ENCODE assay signal across 8 cellular contexts in the genomic region with DNA sequence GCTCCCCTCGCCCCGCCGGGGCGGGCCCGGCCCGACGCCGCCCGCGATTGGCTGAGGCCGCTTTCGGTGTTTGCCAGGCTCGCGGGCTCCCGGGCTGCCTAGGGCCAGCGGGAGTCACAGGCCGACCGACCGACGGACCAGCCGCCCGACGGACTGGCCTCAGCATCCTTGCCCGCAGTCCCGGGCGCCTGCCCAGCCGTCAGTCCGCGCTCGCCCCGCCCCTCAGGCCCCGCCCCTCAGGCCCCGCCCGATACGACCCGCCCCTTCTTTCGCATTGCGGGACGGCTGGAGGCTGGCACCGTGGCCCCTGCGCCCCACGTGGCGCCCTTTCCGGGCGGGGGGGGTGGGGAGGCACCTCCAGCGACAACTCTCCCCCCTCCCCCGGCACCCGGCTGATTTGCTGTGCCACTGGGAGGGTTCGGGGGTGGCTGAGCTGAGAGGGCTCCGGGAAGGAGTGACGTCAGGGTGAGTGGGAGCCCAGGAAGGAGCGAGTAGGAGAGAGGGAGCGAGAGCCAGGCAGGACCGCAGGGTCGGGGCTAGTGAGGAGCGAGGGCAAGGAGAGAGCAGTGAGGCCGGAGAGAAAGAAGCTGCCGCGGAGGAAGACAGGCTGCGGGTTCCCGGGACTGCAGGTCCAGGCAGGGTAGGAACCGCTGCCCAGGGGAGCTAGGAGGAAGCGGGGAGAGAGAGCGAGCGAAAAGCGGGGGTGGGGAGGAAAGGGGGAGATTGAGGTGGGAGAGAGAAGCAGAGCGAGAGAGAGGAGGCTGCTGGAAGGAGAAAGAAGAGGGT. TPM values are rescaled to one million over a fixed set of nuclear protein-coding genes. Genes with fewer than 3 reads are reported as not detected.
DNase-seq lines count a peak whose midpoint lies in the region; ATAC-seq, FAIRE-seq and TF ChIP-seq lines count a peak whose summit lies in the region.

Gene ASPHD1, plus strand, starts transcription at position 387 of the 786 bp plus-strand sequence. CDS start 484 bp downstream, outside the sequence.

- TF ChIP-seq CTCF in GM23338 (conservative IDR thresholded peaks at IDR 0.05; ENCODE audit: low read depth in 2 of 2) = no peak
- no peak for TF ChIP-seq CTCF in VCaP (conservative IDR thresholded peaks at IDR 0.05)
- TF ChIP-seq CTCF in cardiac fibroblast (IDR thresholded peaks at IDR 0.05; ENCODE audit: low read depth, low read length) = no peak

- H2AFZ ChIP-seq in GM23338 = peak within 1 kb of the TSS; percentile 100

- H3K27me3 Mint-ChIP-seq in CD8-positive, alpha-beta memory T cell = peaks cover 16 to 29% of the 10 kb centered on the region in 2 donors
- H3K27me3 Mint-ChIP-seq in GM23338 (ENCODE audit: insufficient read depth, low read depth, poor library complexity) = peaks cover 12% of the 10 kb centered on the region

- H3K4me2 ChIP-seq in GM23338 = peak within 1 kb of the TSS; percentile 100

- CTCF ChIA-PET in CD8-positive, alpha-beta memory T cell (lab: Charles Lee) = interaction anchor here (1.3 to 1.4 kb wide), 2 partner anchors 25 to 200 kb away, joined by 3 read pairs; partner anchors contain the start of gene KCTD13

- peaks cover 7% of the 10 kb centered on the region for H3K4me1 ChIP-seq in CD8-positive, alpha-beta memory T cell (ENCODE audit: insufficient read depth, low read length)
- H3K4me1 ChIP-seq in GM23338 (ENCODE audit: insufficient read depth) (peaks cover 22% of the 10 kb centered on the region), small intestine (ENCODE audit: control insufficient read depth in 2 of 2, insufficient read depth in 1 of 2, low read depth in 1 of 2, low read length in 1 of 2) (no peaks in the 10 kb centered on the region)

- peak within 1 kb of the TSS; percentile 47 for H3K4me3 ChIP-seq in CD8-positive, alpha-beta memory T cell (ENCODE audit: low read length)
- H3K4me3 ChIP-seq in GM23338 = peak within 1 kb of the TSS; percentile 97
- H3K4me3 ChIP-seq in cardiac fibroblast (replicated peaks in 1 of 2; ENCODE audit: low read depth in 2 of 2, low read length in 2 of 2) = peak within 1 kb of the TSS; percentile 63 to 67
- peak within 1 kb of the TSS; percentile 53 to 63 for H3K4me3 ChIP-seq in small intestine (ENCODE audit: low read depth in 1 of 2, low read length in 2 of 2)

- no peak for FAIRE-seq in small intestine (lab: Jason Lieb, UNC)

- H3K9me2 ChIP-seq in GM23338 (ENCODE audit: insufficient read depth) = no peaks in the 10 kb centered on the region

- no peaks in the 10 kb centered on the region for H3K9me3 ChIP-seq in CD8-positive, alpha-beta memory T cell (ENCODE audit: low read length)
- no peaks in the 10 kb centered on the region for H3K9me3 ChIP-seq in small intestine (ENCODE audit: control insufficient read depth, low read depth)

- POLR2A ChIA-PET in CD8-positive, alpha-beta memory T cell (lab: Charles Lee) = interaction anchor here (0.5 to 1.0 kb wide), 4 partner anchors 79 to 234 kb away, joined by 3 to 4 read pairs (median 3); no protein-coding TSS in a partner anchor

- DNase-seq in CD8-positive, alpha-beta memory T cell = peak; percentile 69 to 82 (median 71)
- peak; percentile 85 for DNase-seq in GM23338 (ENCODE audit: low spot score)
- DNase-seq in NCI-H1930 (lab: John Stamatoyannopoulos, UW) = peak; percentile 39 to 59
- DNase-seq in cardiac fibroblast (ENCODE audit: low read depth in 2 of 2) = peak; percentile 76 to 88
- peak; percentile 78 for DNase-seq in iris pigment epithelial cell (ENCODE audit: low read depth)
- peak; percentile 66 for DNase-seq in small intestine

- H3F3A ChIP-seq in GM23338 (replicated peaks; ENCODE audit: low read depth) = 0 out of 2 replicates have a peak, but pooled peaks cover 6% of the 10 kb centered on the region

- peaks cover 24% of the 10 kb centered on the region for H3K27me3 ChIP-seq in CD8-positive, alpha-beta memory T cell (ENCODE audit: insufficient read depth, low read length, poor library complexity, severe bottlenecking)
- H3K27me3 ChIP-seq in GM23338 (ENCODE audit: insufficient read depth) (no peaks in the 10 kb centered on the region), small intestine (ENCODE audit: control insufficient read depth in 2 of 2, insufficient read depth in 2 of 2, low read length in 2 of 2) (peaks cover 0 to 9% of the 10 kb centered on the region in 2 donors)

- peak within 1 kb of the TSS; percentile 34 to 78 (median 62) for H3K4me3 Mint-ChIP-seq in CD8-positive, alpha-beta memory T cell
- peak within 1 kb of the TSS; percentile 92 for H3K4me3 Mint-ChIP-seq in GM23338

- H3K36me3 Mint-ChIP-seq in CD8-positive, alpha-beta memory T cell = peaks cover 0 to 3% (median 0%) of the 10 kb centered on the region in 3 donors
- H3K36me3 Mint-ChIP-seq in GM23338 (ENCODE audit: low read depth) = peaks cover 9% of the 10 kb centered on the region

- H3K36me3 ChIP-seq in CD8-positive, alpha-beta memory T cell (ENCODE audit: insufficient read depth, low read length) = no peaks in the 10 kb centered on the region
- no peaks in the 10 kb centered on the region for H3K36me3 ChIP-seq in GM23338 (ENCODE audit: insufficient read depth)
- no peaks in the 10 kb centered on the region for H3K36me3 ChIP-seq in small intestine (ENCODE audit: control insufficient read depth in 2 of 2, insufficient read depth in 2 of 2, low read length in 2 of 2)

- ATAC-seq in GM23338 (peak; percentile 61), HG03460 (IDR thresholded peaks at IDR 0.05; ENCODE audit: unreplicated experiment) (no peak)

- no peak within 1 kb of the TSS for H3K27ac ChIP-seq in CD8-positive, alpha-beta memory T cell (ENCODE audit: low read depth, low read length)
- peak within 1 kb of the TSS; percentile 90 for H3K27ac ChIP-seq in GM23338 (ENCODE audit: low read depth)
- peak within 1 kb of the TSS; percentile 73 for H3K27ac ChIP-seq in VCaP
- peak within 1 kb of the TSS; percentile 5 to 80 for H3K27ac ChIP-seq in small intestine (ENCODE audit: low read depth in 1 of 2, low read length in 1 of 2)

- 0 out of 2 replicates have a peak, but pooled peaks cover 6% of the 10 kb centered on the region for H4K20me1 ChIP-seq in GM23338 (replicated peaks; ENCODE audit: insufficient read depth)

- H3K9me3 Mint-ChIP-seq in CD8-positive, alpha-beta memory T cell = no peaks in the 10 kb centered on the region
- H3K9me3 Mint-ChIP-seq in GM23338 = no peaks in the 10 kb centered on the region

- peaks cover 0 to 9% (median 5%) of the 10 kb centered on the region in 3 donors for H3K4me1 Mint-ChIP-seq in CD8-positive, alpha-beta memory T cell
- peaks cover 28% of the 10 kb centered on the region for H3K4me1 Mint-ChIP-seq in GM23338

- 1% methylated on average over 45 to 67 of the region's 67 CpGs for WGBS in small intestine, 3 donors

- peak within 1 kb of the TSS in 1 of 8 donors; percentile 32 for H3K27ac Mint-ChIP-seq in CD8-positive, alpha-beta memory T cell
- peak within 1 kb of the TSS; percentile 70 for H3K27ac Mint-ChIP-seq in GM23338

- H3K79me2 ChIP-seq in GM23338 (replicated peaks; ENCODE audit: insufficient read depth) = peaks cover 14% of the 10 kb centered on the region; the same call in 1 of the 2 replicates

TF ChIP-seq in GM23338, 12 proteins besides CTCF, POLR2A, EP300 and RAD21:
- TF ChIP-seq EZH2phosphoT487 (IDR thresholded peaks at IDR 0.05; ENCODE audit: unreplicated experiment) = no peak
- TF ChIP-seq POLR2AphosphoS5 (IDR thresholded peaks at IDR 0.05; ENCODE audit: low read depth) = peak; percentile 46; the same call in 1 of the 2 replicates
- peak; percentile 81 for TF ChIP-seq CREB1 (CRISPR knock-in tag; IDR thresholded peaks at IDR 0.05; ENCODE audit: low read depth)
- no peak for TF ChIP-seq NANOG (IDR thresholded peaks at IDR 0.05; ENCODE audit: borderline replicate concordance)
- TF ChIP-seq, protein P1, sequence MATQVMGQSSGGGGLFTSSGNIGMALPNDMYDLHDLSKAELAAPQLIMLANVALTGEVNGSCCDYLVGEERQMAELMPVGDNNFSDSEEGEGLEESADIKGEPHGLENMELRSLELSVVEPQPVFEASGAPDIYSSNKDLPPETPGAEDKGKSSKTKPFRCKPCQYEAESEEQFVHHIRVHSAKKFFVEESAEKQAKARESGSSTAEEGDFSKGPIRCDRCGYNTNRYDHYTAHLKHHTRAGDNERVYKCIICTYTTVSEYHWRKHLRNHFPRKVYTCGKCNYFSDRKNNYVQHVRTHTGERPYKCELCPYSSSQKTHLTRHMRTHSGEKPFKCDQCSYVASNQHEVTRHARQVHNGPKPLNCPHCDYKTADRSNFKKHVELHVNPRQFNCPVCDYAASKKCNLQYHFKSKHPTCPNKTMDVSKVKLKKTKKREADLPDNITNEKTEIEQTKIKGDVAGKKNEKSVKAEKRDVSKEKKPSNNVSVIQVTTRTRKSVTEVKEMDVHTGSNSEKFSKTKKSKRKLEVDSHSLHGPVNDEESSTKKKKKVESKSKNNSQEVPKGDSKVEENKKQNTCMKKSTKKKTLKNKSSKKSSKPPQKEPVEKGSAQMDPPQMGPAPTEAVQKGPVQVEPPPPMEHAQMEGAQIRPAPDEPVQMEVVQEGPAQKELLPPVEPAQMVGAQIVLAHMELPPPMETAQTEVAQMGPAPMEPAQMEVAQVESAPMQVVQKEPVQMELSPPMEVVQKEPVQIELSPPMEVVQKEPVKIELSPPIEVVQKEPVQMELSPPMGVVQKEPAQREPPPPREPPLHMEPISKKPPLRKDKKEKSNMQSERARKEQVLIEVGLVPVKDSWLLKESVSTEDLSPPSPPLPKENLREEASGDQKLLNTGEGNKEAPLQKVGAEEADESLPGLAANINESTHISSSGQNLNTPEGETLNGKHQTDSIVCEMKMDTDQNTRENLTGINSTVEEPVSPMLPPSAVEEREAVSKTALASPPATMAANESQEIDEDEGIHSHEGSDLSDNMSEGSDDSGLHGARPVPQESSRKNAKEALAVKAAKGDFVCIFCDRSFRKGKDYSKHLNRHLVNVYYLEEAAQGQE (IDR thresholded peaks at IDR 0.05; ENCODE audit: unreplicated experiment) = peak; percentile 91
- TF ChIP-seq JUNB (IDR thresholded peaks at IDR 0.05; ENCODE audit: unreplicated experiment) = no peak

RNA-seq across cellular contexts. Expression of gene ASPHD1, which starts in this region (rescaled TPM):
- 1 to 10 TPM; 1.2 to 1.7 TPM for total RNA-seq in CD8-positive, alpha-beta memory T cell
- not detected for polyA plus RNA-seq in CD8-positive, alpha-beta memory T cell
- 11.3 and 20.6 TPM in 2 replicates for total RNA-seq in GM23338 (2014; rRNA removed; shearing (Covaris generic))
- polyA plus RNA-seq in GM23338 (2016; fragmentation: Nextera tagmentation; extraction: Ambion mirVana) (12.4 and 15.5 TPM in 2 replicates), small intestine (10 to 100 TPM in 1 of 3 donors, 1 to 10 TPM in 1, under 1 TPM in 1; 0.67 to 11.5 (median 1.1) TPM)

Comparison
In these comparisons a context has a peak if more than half of its experiments do, and no peak if none do; other contexts are left out.
1. H3K4me3 ChIP-seq: peak in every context shown above with its lines; median percentile 97 in GM23338; 65 in cardiac fibroblast; 58 in small intestine; 47 in CD8-positive, alpha-beta memory T cell.